1 cellular context compared by ENCODE assay signal in the genomic region with DNA sequence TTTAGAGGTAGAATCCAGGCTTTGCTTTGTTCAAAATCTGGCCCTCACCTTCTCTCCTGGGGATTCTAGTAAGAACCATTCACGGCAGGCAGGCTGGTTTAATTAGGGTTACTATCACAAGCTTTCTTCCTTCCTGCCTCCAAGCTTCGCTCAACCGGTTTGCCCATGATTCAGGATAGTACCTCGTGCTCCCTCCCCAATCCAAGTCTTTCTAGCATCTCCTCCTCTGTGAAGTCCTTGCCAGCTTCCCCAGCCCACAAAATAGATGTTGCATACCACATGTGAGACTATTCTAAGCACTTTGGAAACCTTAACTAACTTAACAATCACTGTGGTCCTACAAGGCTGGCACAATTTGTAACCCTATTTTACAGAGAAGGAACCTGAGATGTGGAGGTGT.
TF ChIP-seq lines count a peak whose summit lies in the region.

No MANE protein-coding gene starts in this region.

TF ChIP-seq in H1, 55 proteins besides CTCF, POLR2A, EP300 and RAD21:
- TF ChIP-seq CBX5 (IDR thresholded peaks at IDR 0.05; ENCODE audit: low read depth, low read length), result no peak
